ENCODE assay signal across 1 cellular context in the genomic region with DNA sequence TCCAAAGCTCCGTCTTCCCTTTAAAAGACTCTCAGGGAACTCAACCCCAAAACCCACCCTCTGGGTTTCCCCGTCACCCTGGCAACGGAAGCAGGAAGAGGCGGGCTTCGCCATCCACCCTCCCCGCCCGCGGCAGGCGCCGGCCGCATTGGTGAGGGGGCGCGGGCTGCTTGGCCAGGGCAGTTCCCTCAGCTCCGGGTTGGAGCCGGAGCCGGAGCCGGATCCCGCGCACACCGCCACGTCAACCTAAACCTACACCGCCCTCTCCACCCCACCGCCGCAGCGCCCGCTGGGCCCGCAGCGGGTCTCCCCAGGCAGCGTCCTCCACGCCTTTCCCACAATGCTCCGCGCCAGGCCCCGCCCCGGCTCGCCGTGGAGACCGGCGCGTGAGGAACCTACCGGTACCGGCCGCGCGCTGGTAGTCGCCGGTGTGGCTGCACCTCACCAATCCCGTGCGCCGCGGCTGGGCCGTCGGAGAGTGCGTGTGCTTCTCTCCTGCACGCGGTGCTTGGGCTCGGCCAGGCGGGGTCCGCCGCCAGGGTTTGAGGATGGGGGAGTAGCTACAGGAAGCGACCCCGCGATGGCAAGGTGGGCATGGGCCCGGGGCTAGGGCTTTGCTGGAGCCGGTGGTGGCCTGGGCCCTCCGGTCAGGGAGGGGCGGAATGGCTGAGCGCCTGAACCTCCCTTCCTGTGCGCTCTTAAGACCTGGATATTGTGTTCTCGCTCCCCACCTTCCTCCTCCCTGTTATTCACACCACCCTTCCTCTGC.
TF ChIP-seq lines count a peak whose summit lies in the region.

A gene with protein sequence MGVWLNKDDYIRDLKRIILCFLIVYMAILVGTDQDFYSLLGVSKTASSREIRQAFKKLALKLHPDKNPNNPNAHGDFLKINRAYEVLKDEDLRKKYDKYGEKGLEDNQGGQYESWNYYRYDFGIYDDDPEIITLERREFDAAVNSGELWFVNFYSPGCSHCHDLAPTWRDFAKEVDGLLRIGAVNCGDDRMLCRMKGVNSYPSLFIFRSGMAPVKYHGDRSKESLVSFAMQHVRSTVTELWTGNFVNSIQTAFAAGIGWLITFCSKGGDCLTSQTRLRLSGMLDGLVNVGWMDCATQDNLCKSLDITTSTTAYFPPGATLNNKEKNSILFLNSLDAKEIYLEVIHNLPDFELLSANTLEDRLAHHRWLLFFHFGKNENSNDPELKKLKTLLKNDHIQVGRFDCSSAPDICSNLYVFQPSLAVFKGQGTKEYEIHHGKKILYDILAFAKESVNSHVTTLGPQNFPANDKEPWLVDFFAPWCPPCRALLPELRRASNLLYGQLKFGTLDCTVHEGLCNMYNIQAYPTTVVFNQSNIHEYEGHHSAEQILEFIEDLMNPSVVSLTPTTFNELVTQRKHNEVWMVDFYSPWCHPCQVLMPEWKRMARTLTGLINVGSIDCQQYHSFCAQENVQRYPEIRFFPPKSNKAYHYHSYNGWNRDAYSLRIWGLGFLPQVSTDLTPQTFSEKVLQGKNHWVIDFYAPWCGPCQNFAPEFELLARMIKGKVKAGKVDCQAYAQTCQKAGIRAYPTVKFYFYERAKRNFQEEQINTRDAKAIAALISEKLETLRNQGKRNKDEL (plus strand): TSS at position 362 of the 769 bp plus-strand sequence. CDS start 1,830 bp downstream, outside the sequence.

TF ChIP-seq in HepG2, 621 proteins besides CTCF, POLR2A, EP300 and RAD21 (continued from another document and continues in another):
- TF ChIP-seq, protein P1, sequence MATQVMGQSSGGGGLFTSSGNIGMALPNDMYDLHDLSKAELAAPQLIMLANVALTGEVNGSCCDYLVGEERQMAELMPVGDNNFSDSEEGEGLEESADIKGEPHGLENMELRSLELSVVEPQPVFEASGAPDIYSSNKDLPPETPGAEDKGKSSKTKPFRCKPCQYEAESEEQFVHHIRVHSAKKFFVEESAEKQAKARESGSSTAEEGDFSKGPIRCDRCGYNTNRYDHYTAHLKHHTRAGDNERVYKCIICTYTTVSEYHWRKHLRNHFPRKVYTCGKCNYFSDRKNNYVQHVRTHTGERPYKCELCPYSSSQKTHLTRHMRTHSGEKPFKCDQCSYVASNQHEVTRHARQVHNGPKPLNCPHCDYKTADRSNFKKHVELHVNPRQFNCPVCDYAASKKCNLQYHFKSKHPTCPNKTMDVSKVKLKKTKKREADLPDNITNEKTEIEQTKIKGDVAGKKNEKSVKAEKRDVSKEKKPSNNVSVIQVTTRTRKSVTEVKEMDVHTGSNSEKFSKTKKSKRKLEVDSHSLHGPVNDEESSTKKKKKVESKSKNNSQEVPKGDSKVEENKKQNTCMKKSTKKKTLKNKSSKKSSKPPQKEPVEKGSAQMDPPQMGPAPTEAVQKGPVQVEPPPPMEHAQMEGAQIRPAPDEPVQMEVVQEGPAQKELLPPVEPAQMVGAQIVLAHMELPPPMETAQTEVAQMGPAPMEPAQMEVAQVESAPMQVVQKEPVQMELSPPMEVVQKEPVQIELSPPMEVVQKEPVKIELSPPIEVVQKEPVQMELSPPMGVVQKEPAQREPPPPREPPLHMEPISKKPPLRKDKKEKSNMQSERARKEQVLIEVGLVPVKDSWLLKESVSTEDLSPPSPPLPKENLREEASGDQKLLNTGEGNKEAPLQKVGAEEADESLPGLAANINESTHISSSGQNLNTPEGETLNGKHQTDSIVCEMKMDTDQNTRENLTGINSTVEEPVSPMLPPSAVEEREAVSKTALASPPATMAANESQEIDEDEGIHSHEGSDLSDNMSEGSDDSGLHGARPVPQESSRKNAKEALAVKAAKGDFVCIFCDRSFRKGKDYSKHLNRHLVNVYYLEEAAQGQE (IDR thresholded peaks at IDR 0.05; ENCODE audit: borderline replicate concordance in 1 of 2, low read depth in 1 of 2, low read length in 2 of 2): peak in 1 of 2 experiments; percentile 68; a peak in 1 of 4 replicates
- TF ChIP-seq TRIM24 (CRISPR knock-in tag; IDR thresholded peaks at IDR 0.05) (no peak; the same call in 1 of the 2 replicates), KDM5B (CRISPR knock-in tag; IDR thresholded peaks at IDR 0.05; ENCODE audit: borderline replicate concordance) (peak; percentile 99), ZMAT3 (CRISPR knock-in tag; conservative IDR thresholded peaks at IDR 0.05) (no peak), CREM (IDR thresholded peaks at IDR 0.05) (no peak), CREM (CRISPR knock-in tag; IDR thresholded peaks at IDR 0.05) (no peak), ZNF557 (CRISPR knock-in tag; IDR thresholded peaks at IDR 0.05) (peak; percentile 95), PTBP1 (IDR thresholded peaks at IDR 0.05; ENCODE audit: low read depth, low read length, poor library complexity, severe bottlenecking) (no peak), RBM39 (IDR thresholded peaks at IDR 0.05; ENCODE audit: low read depth, low read length, poor library complexity, severe bottlenecking) (peak; percentile 97), DNMT1 (CRISPR knock-in tag; IDR thresholded peaks at IDR 0.05) (peak; percentile 94; the same call in 1 of the 2 replicates), SALL1 (CRISPR knock-in tag; IDR thresholded peaks at IDR 0.05) (peak; percentile 95), FOXK1 (CRISPR knock-in tag; IDR thresholded peaks at IDR 0.05; ENCODE audit: borderline replicate concordance, low read depth) (peak; percentile 84), SMC3 (IDR thresholded peaks at IDR 0.05; ENCODE audit: low read length) (no peak), ZNF761 (CRISPR knock-in tag; conservative IDR thresholded peaks at IDR 0.05) (peak; percentile 71; the same call in 1 of the 2 replicates), ZKSCAN1 (IDR thresholded peaks at IDR 0.05; ENCODE audit: low read length) (no peak)
- TF ChIP-seq, protein P2, sequence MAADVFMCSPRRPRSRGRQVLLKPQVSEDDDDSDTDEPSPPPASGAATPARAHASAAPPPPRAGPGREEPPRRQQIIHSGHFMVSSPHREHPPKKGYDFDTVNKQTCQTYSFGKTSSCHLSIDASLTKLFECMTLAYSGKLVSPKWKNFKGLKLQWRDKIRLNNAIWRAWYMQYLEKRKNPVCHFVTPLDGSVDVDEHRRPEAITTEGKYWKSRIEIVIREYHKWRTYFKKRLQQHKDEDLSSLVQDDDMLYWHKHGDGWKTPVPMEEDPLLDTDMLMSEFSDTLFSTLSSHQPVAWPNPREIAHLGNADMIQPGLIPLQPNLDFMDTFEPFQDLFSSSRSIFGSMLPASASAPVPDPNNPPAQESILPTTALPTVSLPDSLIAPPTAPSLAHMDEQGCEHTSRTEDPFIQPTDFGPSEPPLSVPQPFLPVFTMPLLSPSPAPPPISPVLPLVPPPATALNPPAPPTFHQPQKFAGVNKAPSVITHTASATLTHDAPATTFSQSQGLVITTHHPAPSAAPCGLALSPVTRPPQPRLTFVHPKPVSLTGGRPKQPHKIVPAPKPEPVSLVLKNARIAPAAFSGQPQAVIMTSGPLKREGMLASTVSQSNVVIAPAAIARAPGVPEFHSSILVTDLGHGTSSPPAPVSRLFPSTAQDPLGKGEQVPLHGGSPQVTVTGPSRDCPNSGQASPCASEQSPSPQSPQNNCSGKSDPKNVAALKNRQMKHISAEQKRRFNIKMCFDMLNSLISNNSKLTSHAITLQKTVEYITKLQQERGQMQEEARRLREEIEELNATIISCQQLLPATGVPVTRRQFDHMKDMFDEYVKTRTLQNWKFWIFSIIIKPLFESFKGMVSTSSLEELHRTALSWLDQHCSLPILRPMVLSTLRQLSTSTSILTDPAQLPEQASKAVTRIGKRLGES (CRISPR knock-in tag; IDR thresholded peaks at IDR 0.05; ENCODE audit: borderline replicate concordance): 0 out of 2 replicates have a peak, but pooled peaks have one; percentile 70
- TF ChIP-seq, protein P3, sequence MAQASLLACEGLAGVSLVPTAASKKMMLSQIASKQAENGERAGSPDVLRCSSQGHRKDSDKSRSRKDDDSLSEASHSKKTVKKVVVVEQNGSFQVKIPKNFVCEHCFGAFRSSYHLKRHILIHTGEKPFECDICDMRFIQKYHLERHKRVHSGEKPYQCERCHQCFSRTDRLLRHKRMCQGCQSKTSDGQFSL (CRISPR knock-in tag; IDR thresholded peaks at IDR 0.05): no peak; the same call in 1 of the 2 replicates
- TF ChIP-seq, protein P4, sequence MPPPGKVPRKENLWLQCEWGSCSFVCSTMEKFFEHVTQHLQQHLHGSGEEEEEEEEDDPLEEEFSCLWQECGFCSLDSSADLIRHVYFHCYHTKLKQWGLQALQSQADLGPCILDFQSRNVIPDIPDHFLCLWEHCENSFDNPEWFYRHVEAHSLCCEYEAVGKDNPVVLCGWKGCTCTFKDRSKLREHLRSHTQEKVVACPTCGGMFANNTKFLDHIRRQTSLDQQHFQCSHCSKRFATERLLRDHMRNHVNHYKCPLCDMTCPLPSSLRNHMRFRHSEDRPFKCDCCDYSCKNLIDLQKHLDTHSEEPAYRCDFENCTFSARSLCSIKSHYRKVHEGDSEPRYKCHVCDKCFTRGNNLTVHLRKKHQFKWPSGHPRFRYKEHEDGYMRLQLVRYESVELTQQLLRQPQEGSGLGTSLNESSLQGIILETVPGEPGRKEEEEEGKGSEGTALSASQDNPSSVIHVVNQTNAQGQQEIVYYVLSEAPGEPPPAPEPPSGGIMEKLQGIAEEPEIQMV (CRISPR knock-in tag; IDR thresholded peaks at IDR 0.05; ENCODE audit: low read depth): peak; percentile 84
- TF ChIP-seq, protein P5, sequence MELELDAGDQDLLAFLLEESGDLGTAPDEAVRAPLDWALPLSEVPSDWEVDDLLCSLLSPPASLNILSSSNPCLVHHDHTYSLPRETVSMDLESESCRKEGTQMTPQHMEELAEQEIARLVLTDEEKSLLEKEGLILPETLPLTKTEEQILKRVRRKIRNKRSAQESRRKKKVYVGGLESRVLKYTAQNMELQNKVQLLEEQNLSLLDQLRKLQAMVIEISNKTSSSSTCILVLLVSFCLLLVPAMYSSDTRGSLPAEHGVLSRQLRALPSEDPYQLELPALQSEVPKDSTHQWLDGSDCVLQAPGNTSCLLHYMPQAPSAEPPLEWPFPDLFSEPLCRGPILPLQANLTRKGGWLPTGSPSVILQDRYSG (CRISPR knock-in tag; IDR thresholded peaks at IDR 0.05): peak; percentile 91
- TF ChIP-seq, protein P6, sequence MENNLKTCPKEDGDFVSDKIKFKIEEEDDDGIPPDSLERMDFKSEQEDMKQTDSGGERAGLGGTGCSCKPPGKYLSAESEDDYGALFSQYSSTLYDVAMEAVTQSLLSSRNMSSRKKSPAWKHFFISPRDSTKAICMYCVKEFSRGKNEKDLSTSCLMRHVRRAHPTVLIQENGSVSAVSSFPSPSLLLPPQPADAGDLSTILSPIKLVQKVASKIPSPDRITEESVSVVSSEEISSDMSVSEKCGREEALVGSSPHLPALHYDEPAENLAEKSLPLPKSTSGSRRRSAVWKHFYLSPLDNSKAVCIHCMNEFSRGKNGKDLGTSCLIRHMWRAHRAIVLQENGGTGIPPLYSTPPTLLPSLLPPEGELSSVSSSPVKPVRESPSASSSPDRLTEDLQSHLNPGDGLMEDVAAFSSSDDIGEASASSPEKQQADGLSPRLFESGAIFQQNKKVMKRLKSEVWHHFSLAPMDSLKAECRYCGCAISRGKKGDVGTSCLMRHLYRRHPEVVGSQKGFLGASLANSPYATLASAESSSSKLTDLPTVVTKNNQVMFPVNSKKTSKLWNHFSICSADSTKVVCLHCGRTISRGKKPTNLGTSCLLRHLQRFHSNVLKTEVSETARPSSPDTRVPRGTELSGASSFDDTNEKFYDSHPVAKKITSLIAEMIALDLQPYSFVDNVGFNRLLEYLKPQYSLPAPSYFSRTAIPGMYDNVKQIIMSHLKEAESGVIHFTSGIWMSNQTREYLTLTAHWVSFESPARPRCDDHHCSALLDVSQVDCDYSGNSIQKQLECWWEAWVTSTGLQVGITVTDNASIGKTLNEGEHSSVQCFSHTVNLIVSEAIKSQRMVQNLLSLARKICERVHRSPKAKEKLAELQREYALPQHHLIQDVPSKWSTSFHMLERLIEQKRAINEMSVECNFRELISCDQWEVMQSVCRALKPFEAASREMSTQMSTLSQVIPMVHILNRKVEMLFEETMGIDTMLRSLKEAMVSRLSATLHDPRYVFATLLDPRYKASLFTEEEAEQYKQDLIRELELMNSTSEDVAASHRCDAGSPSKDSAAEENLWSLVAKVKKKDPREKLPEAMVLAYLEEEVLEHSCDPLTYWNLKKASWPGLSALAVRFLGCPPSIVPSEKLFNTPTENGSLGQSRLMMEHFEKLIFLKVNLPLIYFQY (CRISPR knock-in tag; IDR thresholded peaks at IDR 0.05; ENCODE audit: borderline replicate concordance): peak; percentile 86
- TF ChIP-seq, protein P7, sequence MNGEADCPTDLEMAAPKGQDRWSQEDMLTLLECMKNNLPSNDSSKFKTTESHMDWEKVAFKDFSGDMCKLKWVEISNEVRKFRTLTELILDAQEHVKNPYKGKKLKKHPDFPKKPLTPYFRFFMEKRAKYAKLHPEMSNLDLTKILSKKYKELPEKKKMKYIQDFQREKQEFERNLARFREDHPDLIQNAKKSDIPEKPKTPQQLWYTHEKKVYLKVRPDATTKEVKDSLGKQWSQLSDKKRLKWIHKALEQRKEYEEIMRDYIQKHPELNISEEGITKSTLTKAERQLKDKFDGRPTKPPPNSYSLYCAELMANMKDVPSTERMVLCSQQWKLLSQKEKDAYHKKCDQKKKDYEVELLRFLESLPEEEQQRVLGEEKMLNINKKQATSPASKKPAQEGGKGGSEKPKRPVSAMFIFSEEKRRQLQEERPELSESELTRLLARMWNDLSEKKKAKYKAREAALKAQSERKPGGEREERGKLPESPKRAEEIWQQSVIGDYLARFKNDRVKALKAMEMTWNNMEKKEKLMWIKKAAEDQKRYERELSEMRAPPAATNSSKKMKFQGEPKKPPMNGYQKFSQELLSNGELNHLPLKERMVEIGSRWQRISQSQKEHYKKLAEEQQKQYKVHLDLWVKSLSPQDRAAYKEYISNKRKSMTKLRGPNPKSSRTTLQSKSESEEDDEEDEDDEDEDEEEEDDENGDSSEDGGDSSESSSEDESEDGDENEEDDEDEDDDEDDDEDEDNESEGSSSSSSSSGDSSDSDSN (CRISPR knock-in tag; IDR thresholded peaks at IDR 0.05): peak; percentile 96
- TF ChIP-seq, protein P8, sequence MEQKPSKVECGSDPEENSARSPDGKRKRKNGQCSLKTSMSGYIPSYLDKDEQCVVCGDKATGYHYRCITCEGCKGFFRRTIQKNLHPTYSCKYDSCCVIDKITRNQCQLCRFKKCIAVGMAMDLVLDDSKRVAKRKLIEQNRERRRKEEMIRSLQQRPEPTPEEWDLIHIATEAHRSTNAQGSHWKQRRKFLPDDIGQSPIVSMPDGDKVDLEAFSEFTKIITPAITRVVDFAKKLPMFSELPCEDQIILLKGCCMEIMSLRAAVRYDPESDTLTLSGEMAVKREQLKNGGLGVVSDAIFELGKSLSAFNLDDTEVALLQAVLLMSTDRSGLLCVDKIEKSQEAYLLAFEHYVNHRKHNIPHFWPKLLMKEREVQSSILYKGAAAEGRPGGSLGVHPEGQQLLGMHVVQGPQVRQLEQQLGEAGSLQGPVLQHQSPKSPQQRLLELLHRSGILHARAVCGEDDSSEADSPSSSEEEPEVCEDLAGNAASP (CRISPR knock-in tag; IDR thresholded peaks at IDR 0.05; ENCODE audit: borderline replicate concordance): peak; percentile 45; the same call in 1 of the 2 replicates
- TF ChIP-seq, protein P9, sequence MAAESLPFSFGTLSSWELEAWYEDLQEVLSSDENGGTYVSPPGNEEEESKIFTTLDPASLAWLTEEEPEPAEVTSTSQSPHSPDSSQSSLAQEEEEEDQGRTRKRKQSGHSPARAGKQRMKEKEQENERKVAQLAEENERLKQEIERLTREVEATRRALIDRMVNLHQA (CRISPR knock-in tag; IDR thresholded peaks at IDR 0.05): no peak
